Comparison of ENCODE assay signal across 1 cellular context in the genomic region with DNA sequence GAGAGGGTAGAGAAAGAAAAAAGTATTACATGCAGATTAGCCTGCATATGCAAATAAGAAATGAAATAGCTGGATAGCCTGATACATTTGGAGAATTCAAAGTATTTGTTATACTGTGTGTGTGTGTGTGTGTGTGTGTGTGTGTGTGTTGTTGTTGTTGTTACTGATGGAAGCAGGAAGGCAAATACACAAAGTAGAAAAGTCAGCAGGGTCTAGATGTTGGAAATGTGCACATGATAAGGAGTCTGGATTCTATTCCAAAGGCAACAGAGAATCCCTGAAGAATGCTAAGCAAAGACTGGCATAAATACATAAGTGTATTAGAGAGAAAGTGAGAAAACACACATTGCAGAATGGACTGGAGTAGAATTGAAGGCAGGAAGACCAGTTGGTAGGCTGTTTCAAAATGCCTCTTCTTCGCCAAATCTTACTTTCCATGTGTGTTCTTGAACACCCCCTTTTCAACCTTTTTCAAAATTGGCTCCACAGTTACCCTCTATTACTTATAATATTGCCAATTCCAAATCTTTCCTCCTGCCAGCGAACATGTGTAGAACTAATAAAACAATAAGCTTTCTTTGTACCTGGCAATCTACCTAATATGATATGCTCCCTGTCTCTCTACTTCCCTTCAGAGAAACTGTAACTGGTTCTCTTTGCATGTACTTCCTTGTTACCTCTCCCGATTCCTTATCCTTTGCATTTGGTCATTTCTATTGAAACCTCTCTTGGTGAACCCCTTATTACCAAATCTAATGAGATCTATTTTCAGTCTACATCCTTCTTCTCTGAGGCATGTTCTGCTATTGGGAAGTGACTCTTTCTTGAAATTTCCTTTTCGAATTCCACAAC.
TF ChIP-seq lines count a peak whose summit lies in the region.

No MANE protein-coding gene starts in this region.

TF ChIP-seq in K562, 482 proteins besides CTCF, POLR2A, EP300 and RAD21 (continued from another document and continues in another):
- TF ChIP-seq, protein P1, sequence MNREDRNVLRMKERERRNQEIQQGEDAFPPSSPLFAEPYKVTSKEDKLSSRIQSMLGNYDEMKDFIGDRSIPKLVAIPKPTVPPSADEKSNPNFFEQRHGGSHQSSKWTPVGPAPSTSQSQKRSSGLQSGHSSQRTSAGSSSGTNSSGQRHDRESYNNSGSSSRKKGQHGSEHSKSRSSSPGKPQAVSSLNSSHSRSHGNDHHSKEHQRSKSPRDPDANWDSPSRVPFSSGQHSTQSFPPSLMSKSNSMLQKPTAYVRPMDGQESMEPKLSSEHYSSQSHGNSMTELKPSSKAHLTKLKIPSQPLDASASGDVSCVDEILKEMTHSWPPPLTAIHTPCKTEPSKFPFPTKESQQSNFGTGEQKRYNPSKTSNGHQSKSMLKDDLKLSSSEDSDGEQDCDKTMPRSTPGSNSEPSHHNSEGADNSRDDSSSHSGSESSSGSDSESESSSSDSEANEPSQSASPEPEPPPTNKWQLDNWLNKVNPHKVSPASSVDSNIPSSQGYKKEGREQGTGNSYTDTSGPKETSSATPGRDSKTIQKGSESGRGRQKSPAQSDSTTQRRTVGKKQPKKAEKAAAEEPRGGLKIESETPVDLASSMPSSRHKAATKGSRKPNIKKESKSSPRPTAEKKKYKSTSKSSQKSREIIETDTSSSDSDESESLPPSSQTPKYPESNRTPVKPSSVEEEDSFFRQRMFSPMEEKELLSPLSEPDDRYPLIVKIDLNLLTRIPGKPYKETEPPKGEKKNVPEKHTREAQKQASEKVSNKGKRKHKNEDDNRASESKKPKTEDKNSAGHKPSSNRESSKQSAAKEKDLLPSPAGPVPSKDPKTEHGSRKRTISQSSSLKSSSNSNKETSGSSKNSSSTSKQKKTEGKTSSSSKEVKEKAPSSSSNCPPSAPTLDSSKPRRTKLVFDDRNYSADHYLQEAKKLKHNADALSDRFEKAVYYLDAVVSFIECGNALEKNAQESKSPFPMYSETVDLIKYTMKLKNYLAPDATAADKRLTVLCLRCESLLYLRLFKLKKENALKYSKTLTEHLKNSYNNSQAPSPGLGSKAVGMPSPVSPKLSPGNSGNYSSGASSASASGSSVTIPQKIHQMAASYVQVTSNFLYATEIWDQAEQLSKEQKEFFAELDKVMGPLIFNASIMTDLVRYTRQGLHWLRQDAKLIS (CRISPR knock-in tag; IDR thresholded peaks at IDR 0.05) = no peak; the same call in 1 of the 2 replicates
- TF ChIP-seq L3MBTL2 (IDR thresholded peaks at IDR 0.05) = no peak
- no peak for TF ChIP-seq HINFP (tag; conservative IDR thresholded peaks at IDR 0.05; ENCODE audit: low read depth)
- TF ChIP-seq NR2F6 (CRISPR knock-in tag; IDR thresholded peaks at IDR 0.05) = no peak
- no peak for TF ChIP-seq ZNF165 (CRISPR knock-in tag; IDR thresholded peaks at IDR 0.05; ENCODE audit: borderline replicate concordance)
- TF ChIP-seq FOXJ2 (tag; IDR thresholded peaks at IDR 0.05) = no peak
- TF ChIP-seq BRD4 (IDR thresholded peaks at IDR 0.05) = no peak
- no peak for TF ChIP-seq MYC (IDR thresholded peaks at IDR 0.05; ENCODE audit: low read depth, low read length)
- no peak for TF ChIP-seq MYC (CRISPR knock-in tag; IDR thresholded peaks at IDR 0.05; ENCODE audit: borderline replicate concordance, low read depth)
- no peak for TF ChIP-seq SAP30 (IDR thresholded peaks at IDR 0.05; ENCODE audit: borderline replicate concordance, insufficient read depth, low read depth, low read length, poor library complexity, severe bottlenecking)
- TF ChIP-seq XRCC3 (IDR thresholded peaks at IDR 0.05) = no peak; the same call in 1 of the 2 replicates
- TF ChIP-seq MITF (IDR thresholded peaks at IDR 0.05) = no peak
- no peak for TF ChIP-seq NCOA6 (IDR thresholded peaks at IDR 0.05)
- no peak for TF ChIP-seq ASH1L (IDR thresholded peaks at IDR 0.05; ENCODE audit: borderline replicate concordance, low read depth, partially characterized antibody)
- peak; percentile 28 to 65 for TF ChIP-seq AFF1 (IDR thresholded peaks at IDR 0.05; ENCODE audit: low read depth in 1 of 2, partially characterized antibody in 2 of 2)
- no peak for TF ChIP-seq ZNF75A (CRISPR knock-in tag; IDR thresholded peaks at IDR 0.05)
- no peak for TF ChIP-seq U2AF2 (optimal IDR thresholded peaks at IDR 0.05; ENCODE audit: low read depth, low read length)
- TF ChIP-seq ZNF699 (CRISPR knock-in tag; IDR thresholded peaks at IDR 0.05; ENCODE audit: insufficient replicate concordance) = no peak
- no peak for TF ChIP-seq PYGO2 (tag; IDR thresholded peaks at IDR 0.05)
- no peak for TF ChIP-seq LCOR (CRISPR knock-in tag; IDR thresholded peaks at IDR 0.05)
- TF ChIP-seq, protein P2, sequence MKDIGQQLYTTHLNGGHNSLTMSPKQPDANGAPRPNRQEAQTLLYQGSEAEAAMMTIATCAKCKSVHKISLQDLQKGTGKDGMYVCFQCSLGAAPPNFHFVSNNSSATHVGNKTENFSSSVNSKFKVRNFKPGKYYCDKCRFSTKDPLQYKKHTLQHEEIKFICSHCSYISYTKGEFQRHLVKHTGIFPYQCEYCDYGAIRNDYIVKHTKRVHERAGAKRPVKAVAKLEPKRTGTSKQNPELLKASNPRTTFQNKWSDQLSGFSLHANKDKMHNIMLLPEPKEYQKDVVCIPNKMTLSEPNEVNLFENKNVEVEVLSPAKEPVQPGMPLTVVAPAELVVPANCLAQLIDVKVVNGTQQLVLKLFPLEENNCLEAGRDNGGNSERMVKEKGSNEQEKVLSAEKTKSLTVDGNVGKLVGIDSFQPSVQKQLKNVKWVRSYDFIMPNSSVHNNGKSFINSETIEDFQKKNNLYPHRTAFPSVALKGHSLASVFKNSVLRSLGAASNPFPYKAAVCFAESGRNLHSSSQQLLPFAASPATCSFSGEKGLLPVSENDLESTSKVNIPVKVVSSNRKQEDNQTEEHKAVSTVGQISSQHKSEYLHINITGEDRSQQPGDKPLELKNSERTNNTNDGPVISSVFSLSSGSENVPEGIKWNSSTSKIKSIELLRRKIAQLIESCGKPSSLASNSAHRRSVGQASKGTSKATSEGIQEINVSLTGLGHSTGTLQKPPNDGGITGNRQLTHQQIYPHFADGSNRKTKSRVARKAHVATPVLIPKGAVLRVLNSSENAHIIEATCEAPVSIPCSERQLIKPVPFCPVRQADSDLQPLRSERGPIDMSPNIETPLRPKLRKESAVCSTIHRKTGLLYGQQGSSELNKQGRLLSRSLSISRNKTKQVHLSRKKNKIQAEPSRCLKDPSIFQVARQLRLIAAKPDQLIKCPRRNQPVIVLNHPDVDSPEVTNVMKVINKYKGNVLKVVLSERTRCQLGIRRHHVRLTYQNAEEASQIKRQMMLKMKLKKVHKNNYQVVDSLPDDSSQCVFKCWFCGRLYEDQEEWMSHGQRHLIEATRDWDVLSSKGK (CRISPR knock-in tag; IDR thresholded peaks at IDR 0.05) = no peak
- 0 out of 2 replicates have a peak, but pooled peaks have one; percentile 43 for TF ChIP-seq ZNF324 (CRISPR knock-in tag; IDR thresholded peaks at IDR 0.05)
- no peak for TF ChIP-seq ZNF408 (CRISPR knock-in tag; IDR thresholded peaks at IDR 0.05; ENCODE audit: low read depth)
- TF ChIP-seq ZNF311 (CRISPR knock-in tag; IDR thresholded peaks at IDR 0.05) = peak; percentile 62; the same call in 1 of the 2 replicates
- 0 out of 2 replicates have a peak, but pooled peaks have one; percentile 37 for TF ChIP-seq ZNF57 (CRISPR knock-in tag; IDR thresholded peaks at IDR 0.05)
- TF ChIP-seq PHTF2 (CRISPR knock-in tag; IDR thresholded peaks at IDR 0.05) = no peak
- TF ChIP-seq, protein P3, sequence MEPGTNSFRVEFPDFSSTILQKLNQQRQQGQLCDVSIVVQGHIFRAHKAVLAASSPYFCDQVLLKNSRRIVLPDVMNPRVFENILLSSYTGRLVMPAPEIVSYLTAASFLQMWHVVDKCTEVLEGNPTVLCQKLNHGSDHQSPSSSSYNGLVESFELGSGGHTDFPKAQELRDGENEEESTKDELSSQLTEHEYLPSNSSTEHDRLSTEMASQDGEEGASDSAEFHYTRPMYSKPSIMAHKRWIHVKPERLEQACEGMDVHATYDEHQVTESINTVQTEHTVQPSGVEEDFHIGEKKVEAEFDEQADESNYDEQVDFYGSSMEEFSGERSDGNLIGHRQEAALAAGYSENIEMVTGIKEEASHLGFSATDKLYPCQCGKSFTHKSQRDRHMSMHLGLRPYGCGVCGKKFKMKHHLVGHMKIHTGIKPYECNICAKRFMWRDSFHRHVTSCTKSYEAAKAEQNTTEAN (CRISPR knock-in tag; IDR thresholded peaks at IDR 0.05) = no peak
- TF ChIP-seq TAF7 (tag; IDR thresholded peaks at IDR 0.05) = no peak
- peak; percentile 51 for TF ChIP-seq NFIC (IDR thresholded peaks at IDR 0.05)
- no peak for TF ChIP-seq ZNF583 (CRISPR knock-in tag; IDR thresholded peaks at IDR 0.05)
- no peak for TF ChIP-seq E2F3 (CRISPR knock-in tag; IDR thresholded peaks at IDR 0.05)
- TF ChIP-seq NUFIP1 (IDR thresholded peaks at IDR 0.05; ENCODE audit: partially characterized antibody) = no peak
- TF ChIP-seq, protein P4, sequence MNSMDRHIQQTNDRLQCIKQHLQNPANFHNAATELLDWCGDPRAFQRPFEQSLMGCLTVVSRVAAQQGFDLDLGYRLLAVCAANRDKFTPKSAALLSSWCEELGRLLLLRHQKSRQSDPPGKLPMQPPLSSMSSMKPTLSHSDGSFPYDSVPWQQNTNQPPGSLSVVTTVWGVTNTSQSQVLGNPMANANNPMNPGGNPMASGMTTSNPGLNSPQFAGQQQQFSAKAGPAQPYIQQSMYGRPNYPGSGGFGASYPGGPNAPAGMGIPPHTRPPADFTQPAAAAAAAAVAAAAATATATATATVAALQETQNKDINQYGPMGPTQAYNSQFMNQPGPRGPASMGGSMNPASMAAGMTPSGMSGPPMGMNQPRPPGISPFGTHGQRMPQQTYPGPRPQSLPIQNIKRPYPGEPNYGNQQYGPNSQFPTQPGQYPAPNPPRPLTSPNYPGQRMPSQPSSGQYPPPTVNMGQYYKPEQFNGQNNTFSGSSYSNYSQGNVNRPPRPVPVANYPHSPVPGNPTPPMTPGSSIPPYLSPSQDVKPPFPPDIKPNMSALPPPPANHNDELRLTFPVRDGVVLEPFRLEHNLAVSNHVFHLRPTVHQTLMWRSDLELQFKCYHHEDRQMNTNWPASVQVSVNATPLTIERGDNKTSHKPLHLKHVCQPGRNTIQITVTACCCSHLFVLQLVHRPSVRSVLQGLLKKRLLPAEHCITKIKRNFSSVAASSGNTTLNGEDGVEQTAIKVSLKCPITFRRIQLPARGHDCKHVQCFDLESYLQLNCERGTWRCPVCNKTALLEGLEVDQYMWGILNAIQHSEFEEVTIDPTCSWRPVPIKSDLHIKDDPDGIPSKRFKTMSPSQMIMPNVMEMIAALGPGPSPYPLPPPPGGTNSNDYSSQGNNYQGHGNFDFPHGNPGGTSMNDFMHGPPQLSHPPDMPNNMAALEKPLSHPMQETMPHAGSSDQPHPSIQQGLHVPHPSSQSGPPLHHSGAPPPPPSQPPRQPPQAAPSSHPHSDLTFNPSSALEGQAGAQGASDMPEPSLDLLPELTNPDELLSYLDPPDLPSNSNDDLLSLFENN (IDR thresholded peaks at IDR 0.05; ENCODE audit: low read depth in 2 of 2, low read length in 2 of 2) = no peak
- peak; percentile 93 for TF ChIP-seq ZC3H8 (IDR thresholded peaks at IDR 0.05)
- TF ChIP-seq FOXJ3 (CRISPR knock-in tag; IDR thresholded peaks at IDR 0.05) = no peak
- no peak for TF ChIP-seq HDAC3 (IDR thresholded peaks at IDR 0.05; ENCODE audit: borderline replicate concordance, partially characterized antibody)
- no peak for TF ChIP-seq SMARCE1 (IDR thresholded peaks at IDR 0.05)
- TF ChIP-seq SIN3B (IDR thresholded peaks at IDR 0.05; ENCODE audit: low read depth) = no peak
- TF ChIP-seq NFYB (IDR thresholded peaks at IDR 0.05; ENCODE audit: extremely low read depth, insufficient read length) = no peak
- no peak for TF ChIP-seq MTF1 (CRISPR knock-in tag; IDR thresholded peaks at IDR 0.05; ENCODE audit: borderline replicate concordance)
- TF ChIP-seq HSF4 (CRISPR knock-in tag; IDR thresholded peaks at IDR 0.05; ENCODE audit: borderline replicate concordance) = no peak
- peak; percentile 64 for TF ChIP-seq RBFOX2 (IDR thresholded peaks at IDR 0.05; ENCODE audit: low read depth, low read length)
- TF ChIP-seq BACH1 (tag; IDR thresholded peaks at IDR 0.05) = no peak
